ENCODE assay signal across 17 cellular contexts in the genomic region with DNA sequence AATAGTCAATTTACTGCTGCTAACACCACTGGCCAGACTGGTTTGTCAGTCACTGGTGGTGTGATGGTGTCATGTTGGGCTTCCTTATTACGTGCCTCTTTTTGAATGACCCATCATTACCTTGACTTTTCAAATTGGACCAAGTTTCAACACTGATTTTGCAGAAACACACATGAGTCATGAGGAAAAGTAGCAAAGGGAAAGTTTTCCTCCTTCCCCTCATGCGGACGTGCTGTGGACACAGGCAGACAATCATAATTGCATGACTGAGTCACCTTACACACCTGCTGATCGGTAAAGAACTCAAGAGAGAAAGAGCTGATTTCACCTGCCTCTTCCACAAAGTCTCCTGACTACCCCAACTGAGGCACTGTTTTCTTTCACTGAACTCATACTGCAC.
DNase-seq lines count a peak whose midpoint lies in the region; ATAC-seq, FAIRE-seq and TF ChIP-seq lines count a peak whose summit lies in the region.
"Had no signal": no experiment of that assay in that cellular context is flagged by ENCODE, and none has a peak within 500 bp of the region (broad histone marks: within the 10 kb centered on the region; RNA-seq: fewer than 3 reads in every experiment).

No MANE protein-coding gene starts in this region.

- WGBS in lung, 2 donors, result 57 to 74% methylated on average over 4 of the region's 4 CpGs

- peaks cover 0 to 5% (median 0%) of the 10 kb centered on the region in 7 donors for H3K9me3 Mint-ChIP-seq in CD14-positive monocyte
- H3K9me3 Mint-ChIP-seq in activated CD4-positive, alpha-beta memory T cell treated with anti-CD3 and anti-CD28 coated beads for 36 hours, result no peaks in the 10 kb centered on the region
- H3K9me3 Mint-ChIP-seq: activated CD4-positive, alpha-beta memory T cell treated with anti-CD3 and anti-CD28 coated beads, Interleukin-2, amount 10 ng/mL, durations not matched to agents 7 days and 5 days; stimulated activated naive B cell treated with anti-CD40 and anti-IgM and Interleukin-4, amounts not matched to agents 10 μg/mL and 1 μg/mL and 100 μg/mL, for 72 hours had no signal

- H3K9me3 ChIP-seq in colonic mucosa (no peaks in the 10 kb centered on the region), lung (ENCODE audit: control insufficient read depth in 2 of 2, insufficient read depth in 1 of 2, low read length in 1 of 2) (no peaks in the 10 kb centered on the region)
- H3K9me3 ChIP-seq: SK-N-SH, uterus had no signal

- intact Hi-C loops in CD14-positive monocyte (cut with micrococcal nuclease), result no loop called here
- intact Hi-C loops in colonic mucosa (cut with DNase I), result no loop called here
- intact Hi-C loops in activated CD4-positive, alpha-beta memory T cell treated with anti-CD3 and anti-CD28 coated beads for 36 hours (cut with micrococcal nuclease), result loop anchor here (2.0 kb wide), 1 partner anchor 112 kb away; no protein-coding TSS in a partner anchor

- H3K9ac ChIP-seq in colonic mucosa (ENCODE audit: low read depth in 2 of 2, low read length in 2 of 2), result no peak overlapping the region
- H3K9ac ChIP-seq: GM23248, SK-N-SH had no signal

- H3K27ac Mint-ChIP-seq in CD14-positive monocyte, result peak overlapping the region in 5 of 7 donors; percentile 3 to 46 (median 15)
- no peak overlapping the region for H3K27ac Mint-ChIP-seq in activated CD4-positive, alpha-beta memory T cell treated with anti-CD3 and anti-CD28 coated beads for 36 hours
- H3K27ac Mint-ChIP-seq: activated CD4-positive, alpha-beta memory T cell treated with anti-CD3 and anti-CD28 coated beads, Interleukin-2, amount 10 ng/mL, durations not matched to agents 7 days and 5 days; activated T-helper 1 cell treated with anti-CD3 and anti-CD28 coated beads, Interleukin-12 subunit alpha, Interleukin-12 subunit beta, Interleukin-2, Interleukin-4 antibody, amounts not matched to agents 30 ng/mL and 10 ng/mL and 1 ng/mL, durations not matched to agents 14 hours and 24 hours and 36 hours; stimulated activated naive B cell treated with anti-CD40 and anti-IgM and Interleukin-4, amounts not matched to agents 10 μg/mL and 1 μg/mL and 100 μg/mL, for 72 hours had no signal

- H3K4me3 ChIP-seq in colonic mucosa, result no peak overlapping the region
- no peak overlapping the region for H3K4me3 ChIP-seq in lung
- H3K4me3 ChIP-seq: GM23248, uterus had no signal

- H3K4me1 Mint-ChIP-seq in CD14-positive monocyte, result peaks cover 51% of the 10 kb centered on the region
- peaks cover 19% of the 10 kb centered on the region for H3K4me1 Mint-ChIP-seq in activated CD4-positive, alpha-beta memory T cell treated with anti-CD3 and anti-CD28 coated beads for 36 hours (ENCODE audit: low read depth)
- H3K4me1 Mint-ChIP-seq: activated CD4-positive, alpha-beta memory T cell treated with anti-CD3 and anti-CD28 coated beads, Interleukin-2, amount 10 ng/mL, durations not matched to agents 7 days and 5 days had no signal

- CTCF ChIA-PET in activated CD4-positive, alpha-beta memory T cell treated with anti-CD3 and anti-CD28 coated beads for 36 hours (lab: Charles Lee), result no interaction called here

- POLR2A ChIA-PET in activated CD4-positive, alpha-beta memory T cell treated with anti-CD3 and anti-CD28 coated beads for 36 hours (lab: Charles Lee), result no interaction called here

- TF ChIP-seq CTCF in CD14-positive monocyte (IDR thresholded peaks at IDR 0.05), result no peak
- TF ChIP-seq CTCF in colonic mucosa (IDR thresholded peaks at IDR 0.05), result no peak
- no peak for TF ChIP-seq CTCF in lung (IDR thresholded peaks at IDR 0.05; ENCODE audit: control extremely low read depth, extremely low read depth)

- DNase-seq in CD14-positive monocyte (ENCODE audit: low spot score) (peak; percentile 42), GM18507 (ENCODE audit: extremely low spot score, insufficient read length, low read depth) (no peak), colonic mucosa (peak; percentile 68), lung (ENCODE audit: low spot score) (no peak), EL (no peak), T1000 (lab: John Stamatoyannopoulos, UW) (no peak)
- DNase-seq in activated CD4-positive, alpha-beta memory T cell treated with anti-CD3 and anti-CD28 coated beads for 36 hours, result no peak
- DNase-seq: activated CD4-positive, alpha-beta memory T cell treated with anti-CD3 and anti-CD28 coated beads, Interleukin-2, amount 10 ng/mL, durations not matched to agents 7 days and 5 days; GM23248; mesenchymal stem cell; MV-4-11; occipital lobe; SK-N-SH; stimulated activated naive B cell treated with anti-CD40 and anti-IgM and Interleukin-4, amounts not matched to agents 10 μg/mL and 1 μg/mL and 100 μg/mL, for 72 hours; uterus had no signal

- H3K36me3 ChIP-seq in colonic mucosa (no peaks in the 10 kb centered on the region), lung (ENCODE audit: control insufficient read depth in 2 of 2, insufficient read depth in 2 of 2, low read length in 2 of 2) (no peaks in the 10 kb centered on the region)
- H3K36me3 ChIP-seq: uterus had no signal

- H3K4me3 Mint-ChIP-seq in CD14-positive monocyte, result no peak overlapping the region
- H3K4me3 Mint-ChIP-seq in activated CD4-positive, alpha-beta memory T cell treated with anti-CD3 and anti-CD28 coated beads for 36 hours, result no peak overlapping the region
- H3K4me3 Mint-ChIP-seq: activated CD4-positive, alpha-beta memory T cell treated with anti-CD3 and anti-CD28 coated beads, Interleukin-2, amount 10 ng/mL, durations not matched to agents 7 days and 5 days; activated T-helper 1 cell treated with anti-CD3 and anti-CD28 coated beads, Interleukin-12 subunit alpha, Interleukin-12 subunit beta, Interleukin-2, Interleukin-4 antibody, amounts not matched to agents 30 ng/mL and 10 ng/mL and 1 ng/mL, durations not matched to agents 14 hours and 24 hours and 36 hours; stimulated activated naive B cell treated with anti-CD40 and anti-IgM and Interleukin-4, amounts not matched to agents 10 μg/mL and 1 μg/mL and 100 μg/mL, for 72 hours had no signal

- no peaks in the 10 kb centered on the region for H3K27me3 Mint-ChIP-seq in CD14-positive monocyte (ENCODE audit: low read depth in 3 of 3)
- peaks cover 32% of the 10 kb centered on the region for H3K27me3 Mint-ChIP-seq in activated CD4-positive, alpha-beta memory T cell treated with anti-CD3 and anti-CD28 coated beads for 36 hours

- H3K27me3 ChIP-seq in colonic mucosa (no peaks in the 10 kb centered on the region), lung (ENCODE audit: control insufficient read depth, insufficient read depth) (no peaks in the 10 kb centered on the region)
- H3K27me3 ChIP-seq: uterus had no signal

- ATAC-seq in lung (ENCODE audit: insufficient read depth, low FRiP score) (peak; percentile 78), HG03439 (IDR thresholded peaks at IDR 0.05; ENCODE audit: unreplicated experiment) (no peak)

- no peaks in the 10 kb centered on the region for H3K36me3 Mint-ChIP-seq in CD14-positive monocyte
- H3K36me3 Mint-ChIP-seq in activated CD4-positive, alpha-beta memory T cell treated with anti-CD3 and anti-CD28 coated beads for 36 hours, result no peaks in the 10 kb centered on the region
- H3K36me3 Mint-ChIP-seq: stimulated activated naive B cell treated with anti-CD40 and anti-IgM and Interleukin-4, amounts not matched to agents 10 μg/mL and 1 μg/mL and 100 μg/mL, for 72 hours had no signal

- peak; percentile 51 for FAIRE-seq in GM18507 (lab: Jason Lieb, UNC)

- peaks cover 10% of the 10 kb centered on the region for H3K4me1 ChIP-seq in colonic mucosa
- peaks cover 0 to 6% of the 10 kb centered on the region in 2 donors for H3K4me1 ChIP-seq in lung (ENCODE audit: control insufficient read depth in 2 of 2, insufficient read depth in 2 of 2, low read length in 2 of 2)
- H3K4me1 ChIP-seq: uterus had no signal

- H3K27ac ChIP-seq in colonic mucosa (peak overlapping the region; percentile 61), lung (ENCODE audit: low read depth in 1 of 2, low read length in 1 of 2) (no peak overlapping the region)
- H3K27ac ChIP-seq: GM23248 had no signal

Comparison
In these comparisons a context has a peak if more than half of its experiments do, and no peak if none do; other contexts are left out.
1. DNase-seq: peak in CD14-positive monocyte (single experiment) and colonic mucosa (single experiment); none in GM18507 (single experiment), lung (single experiment), EL (single experiment), T1000 (single experiment) and activated CD4-positive, alpha-beta memory T cell treated with anti-CD3 and anti-CD28 coated beads for 36 hours (single experiment).